Comparison of ENCODE assay signal across 19 cellular contexts in the genomic region with DNA sequence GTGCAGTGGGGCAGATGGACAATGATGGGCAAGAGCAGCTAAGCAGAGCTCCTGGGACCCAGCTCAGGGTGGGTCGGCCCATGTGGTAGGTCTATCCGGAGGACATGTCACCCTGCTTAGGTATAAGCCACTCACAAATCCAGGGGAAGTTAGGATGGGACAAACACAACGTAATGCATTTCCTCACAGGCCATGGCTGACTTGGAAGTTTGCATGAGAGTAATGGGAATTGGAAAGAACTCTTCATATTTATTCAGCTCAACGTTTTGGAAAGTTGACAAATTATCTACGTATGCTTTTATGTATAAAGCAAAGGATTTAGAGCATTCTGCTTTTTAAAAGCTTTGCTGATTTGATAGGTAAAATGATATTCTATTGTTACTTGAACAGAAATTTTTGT.
DNase-seq lines count a peak whose midpoint lies in the region; ATAC-seq and TF ChIP-seq lines count a peak whose summit lies in the region.
"Had no signal": no experiment of that assay in that cellular context is flagged by ENCODE, and none has a peak within 500 bp of the region (broad histone marks: within the 10 kb centered on the region; RNA-seq: fewer than 3 reads in every experiment).

No MANE protein-coding gene starts in this region.

- H3K9me3 ChIP-seq in PC-9 (ENCODE audit: insufficient read depth, low read depth): no peaks in the 10 kb centered on the region
- H3K9me3 ChIP-seq: Caco-2, HAP-1, MG63 had no signal

- no peaks in the 10 kb centered on the region for H3F3A ChIP-seq in PC-9 (ENCODE audit: insufficient read depth, low read depth)

- peak overlapping the region; percentile 47; the same call in 1 of the 2 replicates for H3K27ac ChIP-seq in VCaP
- no peak overlapping the region for H3K27ac ChIP-seq in PC-9
- H3K27ac ChIP-seq: GM23248 had no signal

- CTCF ChIA-PET in PC-9 (lab: Charles Lee): no interaction called here

- POLR2A ChIA-PET in PC-9 (lab: Charles Lee; ENCODE audit: unreplicated experiment): no interaction called here

- H3K4me3 ChIP-seq in PC-9: no peak overlapping the region
- H3K4me3 ChIP-seq: GM23248, HAP-1, MG63 had no signal

- no TSS peak for BruUV-seq in PC-9 (replicated peaks; lab: Mats Ljungman, UMichigan)

- no peaks in the 10 kb centered on the region for H3K27me3 ChIP-seq in PC-9 (ENCODE audit: insufficient read depth, low read depth)
- H3K27me3 ChIP-seq: MG63 had no signal

- H2AFZ ChIP-seq in PC-9: no peak overlapping the region
- H2AFZ ChIP-seq: GM23248 had no signal

- TF ChIP-seq CTCF in VCaP (conservative IDR thresholded peaks at IDR 0.05): no peak
- TF ChIP-seq CTCF in PC-9 (conservative IDR thresholded peaks at IDR 0.05): no peak

- no peaks in the 10 kb centered on the region for H4K20me1 ChIP-seq in PC-9 (ENCODE audit: insufficient read depth)

- H3K4me1 ChIP-seq in PC-9 (replicated peaks; ENCODE audit: insufficient read depth): no peaks in the 10 kb centered on the region
- H3K4me1 ChIP-seq: Caco-2, HAP-1 had no signal

- H3K79me2 ChIP-seq in PC-9 (ENCODE audit: low read depth): no peaks in the 10 kb centered on the region

- H3K36me3 ChIP-seq in PC-9 (ENCODE audit: low read depth): no peaks in the 10 kb centered on the region
- H3K36me3 ChIP-seq: HAP-1, MG63 had no signal

- DNase-seq in COLO668 (lab: John Stamatoyannopoulos, UW; ENCODE audit: unreplicated experiment) (peak; percentile 25), DMS53 (lab: John Stamatoyannopoulos, UW) (peak; percentile 81), NCI-H526 (lab: John Stamatoyannopoulos, UW) (peak; percentile 51 to 74), PC-9 (no peak)
- DNase-seq: Caco-2, GF-D8, GM23248, IMR-90, Karpas-422, MG63, NCI-H1048, NCI-H187, NCI-H345, NCI-H774, T-helper 17 cell had no signal

- no peak overlapping the region for H3K4me2 ChIP-seq in PC-9

- intact Hi-C loops in PC-9 (cut with micrococcal nuclease; ENCODE audit: unreplicated experiment): no loop called here

- H3K9me2 ChIP-seq in PC-9 (ENCODE audit: insufficient read depth): no peaks in the 10 kb centered on the region

- ATAC-seq in HG03039 (IDR thresholded peaks at IDR 0.05; ENCODE audit: unreplicated experiment) (no peak), GM19351 (IDR thresholded peaks at IDR 0.05; ENCODE audit: unreplicated experiment) (no peak)
- ATAC-seq: T-helper 17 cell had no signal

Comparison
In these comparisons a context has a peak if more than half of its experiments do, and no peak if none do; other contexts are left out.
1. DNase-seq: peak in COLO668 (single experiment), DMS53 (single experiment) and NCI-H526 (2 of 2); none in PC-9 (0 of 2).